Comparison of ENCODE assay signal across 8 cellular contexts in genomic region chr9:34127035-34127948, GRCh38. TPM values are rescaled to one million over a fixed set of nuclear protein-coding genes. Genes with fewer than 3 reads are reported as not detected.
A peak's percentile ranks its signal among the peaks of the same experiment; 100 is the strongest.
DNase-seq lines count a peak whose midpoint lies in the region; ATAC-seq, FAIRE-seq and TF ChIP-seq lines count a peak whose summit lies in the region.

No MANE protein-coding gene starts in this region.

- TF ChIP-seq CTCF in fibroblast of the aortic adventitia (IDR thresholded peaks at IDR 0.05; ENCODE audit: insufficient read depth, low read length) (no peak), retinal pigment epithelial cell (conservative IDR thresholded peaks at IDR 0.05; ENCODE audit: low read depth, low read length) (no peak)

- H3K4me3 ChIP-seq in fibroblast of the aortic adventitia (ENCODE audit: low read depth, low read length) (peak overlapping the region; percentile 98), retinal pigment epithelial cell (ENCODE audit: low read length) (peak overlapping the region; percentile 96)

- ATAC-seq in SK-N-SH treated with all-trans-retinoic acid at 6 μM for 48 hours (peak; percentile 3; the same call in 2 of the 3 replicates), GM18505 (IDR thresholded peaks at IDR 0.05; ENCODE audit: unreplicated experiment) (no peak)

- DNase-seq in GM12892 (ENCODE audit: insufficient read length) = no peak
- no peak for DNase-seq in fibroblast of the aortic adventitia (ENCODE audit: low read depth)
- no peak for DNase-seq in retinal pigment epithelial cell (ENCODE audit: low read depth)
- no peak for DNase-seq in stimulated activated CD4-positive, alpha-beta T cell treated with anti-CD3 and anti-CD28 coated beads, Interleukin-4, amount 100 ng/mL, for 1 hour
- DNase-seq in activated gamma-delta T cell treated with Interleukin-2 at 50 U/mL for 16 hours = no peak
- DNase-seq in SKM-1 treated with dmso at 0.1 percent for 144 hours (lab: John Stamatoyannopoulos, UW; ENCODE audit: unreplicated experiment) = no peak

- peak; percentile 76 for FAIRE-seq in GM12892 (lab: Jason Lieb, UNC)

- no peak for TF ChIP-seq POLR2A in GM12892 (IDR thresholded peaks at IDR 0.05; ENCODE audit: low read depth, low read length)
- no peak for TF ChIP-seq POLR2A in GM18505 (IDR thresholded peaks at IDR 0.05; ENCODE audit: borderline replicate concordance, extremely low read depth, insufficient read depth, insufficient read length)

TF ChIP-seq in SK-N-SH treated with all-trans-retinoic acid at 6 μM for 48 hours, 23 proteins besides CTCF, POLR2A, EP300 and RAD21:
- TF ChIP-seq ARNTL (CRISPR knock-in tag; IDR thresholded peaks at IDR 0.05; ENCODE audit: borderline replicate concordance, low read depth) = no peak
TF ChIP-seq in SK-N-SH treated with all-trans-retinoic acid at 6 μM for 48 hours: peak in this region for 0.

RNA-seq across cellular contexts. Expression of gene DCAF12, which starts 0.8 kb away (rescaled TPM):
- polyA plus RNA-seq in GM12892 (2012; ENCODE audit: missing spikeins) = 23.8 TPM
- total RNA-seq in fibroblast of the aortic adventitia (ENCODE audit: low replicate concordance) = 7.6 and 25.9 TPM in 2 replicates

RNA-seq across cellular contexts. Expression of gene UBAP1, which starts 51.6 kb away (rescaled TPM):
- polyA plus RNA-seq in GM12892 (2012; ENCODE audit: missing spikeins) = 23.1 TPM
- total RNA-seq in fibroblast of the aortic adventitia (ENCODE audit: low replicate concordance) = 27.5 and 57.1 TPM in 2 replicates
